19 cellular contexts compared by ENCODE assay signal in the genomic region with DNA sequence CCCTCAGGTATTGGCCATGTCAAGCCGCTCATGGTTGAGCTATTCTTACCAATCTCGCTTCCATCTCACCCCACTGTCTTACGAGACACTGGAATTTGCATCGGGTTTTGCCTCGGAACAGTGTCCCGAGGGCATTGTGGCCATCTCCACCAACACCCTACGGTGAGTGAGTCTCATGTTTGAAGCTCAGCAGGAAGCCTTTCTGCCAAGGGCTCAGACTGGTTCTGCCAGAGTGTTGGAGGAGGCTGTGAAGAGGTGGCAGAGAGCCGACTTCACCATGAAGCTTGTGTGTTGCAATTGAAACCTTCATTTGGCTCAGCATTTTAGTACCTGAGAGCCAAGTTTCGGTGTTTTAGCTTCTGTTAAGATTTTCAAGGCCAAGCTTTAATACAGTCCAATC. TPM values are rescaled to one million over a fixed set of nuclear protein-coding genes. Genes with fewer than 3 reads are reported as not detected.
DNase-seq lines count a peak whose midpoint lies in the region; ATAC-seq and TF ChIP-seq lines count a peak whose summit lies in the region.
"Had no signal": no experiment of that assay in that cellular context is flagged by ENCODE, and none has a peak within 500 bp of the region (broad histone marks: within the 10 kb centered on the region; RNA-seq: fewer than 3 reads in every experiment).

No MANE protein-coding gene starts in this region.

- TF ChIP-seq RAD21 in liver (IDR thresholded peaks at IDR 0.05) = no peak

- H3K36me3 Mint-ChIP-seq in stimulated activated effector memory CD8-positive, alpha-beta T cell treated with anti-CD3 and anti-CD28 coated beads, Interleukin-12 subunit alpha, Interleukin-12 subunit beta, amount 100 ng/mL, for 72 hours = peaks cover 100% of the 10 kb centered on the region
- H3K36me3 Mint-ChIP-seq in activated CD8-positive, alpha-beta memory T cell treated with anti-CD3 and anti-CD28 coated beads, Interleukin-2, amount 10 ng/mL, durations not matched to agents 7 days and 5 days = peaks cover 78% of the 10 kb centered on the region

- ATAC-seq in stimulated activated effector memory CD8-positive, alpha-beta T cell treated with anti-CD3 and anti-CD28 coated beads, Interleukin-12 subunit alpha, Interleukin-12 subunit beta, amount 100 ng/mL, for 72 hours = no peak
- no peak for ATAC-seq in activated CD8-positive, alpha-beta memory T cell treated with anti-CD3 and anti-CD28 coated beads, Interleukin-2, amount 10 ng/mL, durations not matched to agents 7 days and 5 days
- ATAC-seq: gastroesophageal sphincter had no signal

- peaks cover 21 to 93% (median 80%) of the 10 kb centered on the region in 4 donors for H3K36me3 ChIP-seq in liver (ENCODE audit: control insufficient read depth in 4 of 4, insufficient read depth in 3 of 4, low read depth in 1 of 4, low read length in 3 of 4)

- no peaks in the 10 kb centered on the region for H3K9me3 ChIP-seq in liver (ENCODE audit: control insufficient read depth in 4 of 4, low read length in 3 of 4)
- H3K9me3 ChIP-seq: gastroesophageal sphincter had no signal

- H3K27ac ChIP-seq in liver (ENCODE audit: low read depth in 1 of 2, low read length in 2 of 2) = no peak overlapping the region
- H3K27ac ChIP-seq: 22Rv1, gastroesophageal sphincter had no signal

- H3K27ac Mint-ChIP-seq in stimulated activated effector memory CD8-positive, alpha-beta T cell treated with anti-CD3 and anti-CD28 coated beads, Interleukin-12 subunit alpha, Interleukin-12 subunit beta, amount 100 ng/mL, for 72 hours = peak overlapping the region; percentile 1
- H3K27ac Mint-ChIP-seq in activated CD8-positive, alpha-beta memory T cell treated with anti-CD3 and anti-CD28 coated beads, Interleukin-2, amount 10 ng/mL, durations not matched to agents 7 days and 5 days = no peak overlapping the region
- H3K27ac Mint-ChIP-seq: activated T-helper 1 cell treated with anti-CD3 and anti-CD28 coated beads, Interleukin-12 subunit alpha, Interleukin-12 subunit beta, Interleukin-2, Interleukin-4 antibody, amounts not matched to agents 30 ng/mL and 10 ng/mL and 1 ng/mL, durations not matched to agents 14 hours and 24 hours and 36 hours; endodermal cell; HFFc6 had no signal

- H3K9me3 Mint-ChIP-seq in stimulated activated effector memory CD8-positive, alpha-beta T cell treated with anti-CD3 and anti-CD28 coated beads, Interleukin-12 subunit alpha, Interleukin-12 subunit beta, amount 100 ng/mL, for 72 hours = no peaks in the 10 kb centered on the region
- H3K9me3 Mint-ChIP-seq in activated CD8-positive, alpha-beta memory T cell treated with anti-CD3 and anti-CD28 coated beads, Interleukin-2, amount 10 ng/mL, durations not matched to agents 7 days and 5 days (ENCODE audit: low read depth) = no peaks in the 10 kb centered on the region
- H3K9me3 Mint-ChIP-seq: activated T-helper 1 cell treated with anti-CD3 and anti-CD28 coated beads, Interleukin-12 subunit alpha, Interleukin-12 subunit beta, Interleukin-2, Interleukin-4 antibody, amounts not matched to agents 30 ng/mL and 10 ng/mL and 1 ng/mL, durations not matched to agents 14 hours and 24 hours and 36 hours; endodermal cell; HFFc6 had no signal

- CTCF ChIA-PET in activated CD8-positive, alpha-beta memory T cell treated with anti-CD3 and anti-CD28 coated beads, Interleukin-2, amount 10 ng/mL, durations not matched to agents 7 days and 5 days (lab: Charles Lee) = interaction anchor here (1.2 to 1.6 kb wide), 3 partner anchors 21 to 53 kb away, joined by 3 to 5 read pairs (median 4); no protein-coding TSS in a partner anchor

- H3K4me1 Mint-ChIP-seq in stimulated activated effector memory CD8-positive, alpha-beta T cell treated with anti-CD3 and anti-CD28 coated beads, Interleukin-12 subunit alpha, Interleukin-12 subunit beta, amount 100 ng/mL, for 72 hours = no peaks in the 10 kb centered on the region
- H3K4me1 Mint-ChIP-seq in activated CD8-positive, alpha-beta memory T cell treated with anti-CD3 and anti-CD28 coated beads, Interleukin-2, amount 10 ng/mL, durations not matched to agents 7 days and 5 days = peaks cover 4% of the 10 kb centered on the region
- H3K4me1 Mint-ChIP-seq: endodermal cell had no signal

- no peaks in the 10 kb centered on the region for H3K27me3 ChIP-seq in liver (ENCODE audit: control insufficient read depth in 4 of 4, insufficient read depth in 4 of 4, low read length in 3 of 4)
- H3K27me3 ChIP-seq: gastroesophageal sphincter had no signal

- DNase-seq in NCI-H2107 treated with DMSO at 0.1 percent for 48 hours (lab: John Stamatoyannopoulos, UW; ENCODE audit: unreplicated experiment) (peak; percentile 18), NCI-H2107 (lab: John Stamatoyannopoulos, UW) (no peak), cerebellar cortex (ENCODE audit: low spot score) (peak; percentile 86), SIG-M5 (lab: John Stamatoyannopoulos, UW) (no peak)
- DNase-seq in stimulated activated effector memory CD8-positive, alpha-beta T cell treated with anti-CD3 and anti-CD28 coated beads, Interleukin-12 subunit alpha, Interleukin-12 subunit beta, amount 100 ng/mL, for 72 hours (ENCODE audit: low spot score in 2 of 2) = no peak
- DNase-seq in activated CD4-positive, alpha-beta T cell treated with anti-CD3 and anti-CD28 coated beads for 1 hour = no peak
- no peak for DNase-seq in activated CD8-positive, alpha-beta memory T cell treated with anti-CD3 and anti-CD28 coated beads, Interleukin-2, amount 10 ng/mL, durations not matched to agents 7 days and 5 days
- DNase-seq: activated CD4-positive, alpha-beta T cell treated with anti-CD3 and anti-CD28 coated beads, Interleukin-2, amount 50 U/mL, for 1 hour; DMS153; endodermal cell; HFFc6; MM.1S; NCI-H1930; NCI-H510A treated with DMSO at 0.1 percent for 48 hours; trophoblast cell had no signal

- H3K27me3 Mint-ChIP-seq in activated CD8-positive, alpha-beta memory T cell treated with anti-CD3 and anti-CD28 coated beads, Interleukin-2, amount 10 ng/mL, durations not matched to agents 7 days and 5 days = no peaks in the 10 kb centered on the region

- no peak for TF ChIP-seq CTCF in liver (IDR thresholded peaks at IDR 0.05; ENCODE audit: low read depth, low read length, missing input control)

- no peak overlapping the region for H3K4me3 Mint-ChIP-seq in stimulated activated effector memory CD8-positive, alpha-beta T cell treated with anti-CD3 and anti-CD28 coated beads, Interleukin-12 subunit alpha, Interleukin-12 subunit beta, amount 100 ng/mL, for 72 hours
- no peak overlapping the region for H3K4me3 Mint-ChIP-seq in activated CD8-positive, alpha-beta memory T cell treated with anti-CD3 and anti-CD28 coated beads, Interleukin-2, amount 10 ng/mL, durations not matched to agents 7 days and 5 days
- H3K4me3 Mint-ChIP-seq: activated T-helper 1 cell treated with anti-CD3 and anti-CD28 coated beads, Interleukin-12 subunit alpha, Interleukin-12 subunit beta, Interleukin-2, Interleukin-4 antibody, amounts not matched to agents 30 ng/mL and 10 ng/mL and 1 ng/mL, durations not matched to agents 14 hours and 24 hours and 36 hours; endodermal cell; HFFc6 had no signal

- peaks cover 0 to 5% (median 2%) of the 10 kb centered on the region in 4 donors for H3K4me1 ChIP-seq in liver (ENCODE audit: control insufficient read depth in 4 of 4, insufficient read depth in 4 of 4, low read length in 3 of 4)

- H3K9ac ChIP-seq in liver (ENCODE audit: low read depth in 1 of 2, low read length in 2 of 2) = no peak overlapping the region

- H3K4me3 ChIP-seq in liver (ENCODE audit: low read depth in 1 of 3, low read length in 3 of 3) = no peak overlapping the region
- H3K4me3 ChIP-seq: gastroesophageal sphincter had no signal

- 81% methylated on average over 9 of the region's 9 CpGs for WGBS in liver

TF ChIP-seq in liver, 16 proteins besides CTCF, POLR2A, EP300 and RAD21:
- TF ChIP-seq, protein P1, sequence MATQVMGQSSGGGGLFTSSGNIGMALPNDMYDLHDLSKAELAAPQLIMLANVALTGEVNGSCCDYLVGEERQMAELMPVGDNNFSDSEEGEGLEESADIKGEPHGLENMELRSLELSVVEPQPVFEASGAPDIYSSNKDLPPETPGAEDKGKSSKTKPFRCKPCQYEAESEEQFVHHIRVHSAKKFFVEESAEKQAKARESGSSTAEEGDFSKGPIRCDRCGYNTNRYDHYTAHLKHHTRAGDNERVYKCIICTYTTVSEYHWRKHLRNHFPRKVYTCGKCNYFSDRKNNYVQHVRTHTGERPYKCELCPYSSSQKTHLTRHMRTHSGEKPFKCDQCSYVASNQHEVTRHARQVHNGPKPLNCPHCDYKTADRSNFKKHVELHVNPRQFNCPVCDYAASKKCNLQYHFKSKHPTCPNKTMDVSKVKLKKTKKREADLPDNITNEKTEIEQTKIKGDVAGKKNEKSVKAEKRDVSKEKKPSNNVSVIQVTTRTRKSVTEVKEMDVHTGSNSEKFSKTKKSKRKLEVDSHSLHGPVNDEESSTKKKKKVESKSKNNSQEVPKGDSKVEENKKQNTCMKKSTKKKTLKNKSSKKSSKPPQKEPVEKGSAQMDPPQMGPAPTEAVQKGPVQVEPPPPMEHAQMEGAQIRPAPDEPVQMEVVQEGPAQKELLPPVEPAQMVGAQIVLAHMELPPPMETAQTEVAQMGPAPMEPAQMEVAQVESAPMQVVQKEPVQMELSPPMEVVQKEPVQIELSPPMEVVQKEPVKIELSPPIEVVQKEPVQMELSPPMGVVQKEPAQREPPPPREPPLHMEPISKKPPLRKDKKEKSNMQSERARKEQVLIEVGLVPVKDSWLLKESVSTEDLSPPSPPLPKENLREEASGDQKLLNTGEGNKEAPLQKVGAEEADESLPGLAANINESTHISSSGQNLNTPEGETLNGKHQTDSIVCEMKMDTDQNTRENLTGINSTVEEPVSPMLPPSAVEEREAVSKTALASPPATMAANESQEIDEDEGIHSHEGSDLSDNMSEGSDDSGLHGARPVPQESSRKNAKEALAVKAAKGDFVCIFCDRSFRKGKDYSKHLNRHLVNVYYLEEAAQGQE (IDR thresholded peaks at IDR 0.05) = peak; percentile 8
- TF ChIP-seq YY1 (IDR thresholded peaks at IDR 0.05) (peak; percentile 33), FOXA2 (IDR thresholded peaks at IDR 0.05) (no peak)
- TF ChIP-seq, protein P2, sequence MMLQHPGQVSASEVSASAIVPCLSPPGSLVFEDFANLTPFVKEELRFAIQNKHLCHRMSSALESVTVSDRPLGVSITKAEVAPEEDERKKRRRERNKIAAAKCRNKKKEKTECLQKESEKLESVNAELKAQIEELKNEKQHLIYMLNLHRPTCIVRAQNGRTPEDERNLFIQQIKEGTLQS (IDR thresholded peaks at IDR 0.05) = no peak

RNA-seq across cellular contexts. Expression of a gene that starts 38.0 kb away (rescaled TPM):
- 10 to 100 TPM; 56.6 to 77.8 TPM for total RNA-seq in liver
- polyA plus RNA-seq in liver = 10 to 100 TPM; 38.9 to 49.8 TPM
- 100 to 1,000 TPM; 407 to 541 TPM for total RNA-seq in activated CD8-positive, alpha-beta memory T cell treated with anti-CD3 and anti-CD28 coated beads, Interleukin-2, amount 10 ng/mL, durations not matched to agents 7 days and 5 days

RNA-seq across cellular contexts. Expression of a gene that starts 38.3 kb away (rescaled TPM):
- 10 to 100 TPM; 27.7 to 59.5 TPM for total RNA-seq in liver
- polyA plus RNA-seq in liver = 10 to 100 TPM; 15.3 to 26.7 TPM
- total RNA-seq in activated CD8-positive, alpha-beta memory T cell treated with anti-CD3 and anti-CD28 coated beads, Interleukin-2, amount 10 ng/mL, durations not matched to agents 7 days and 5 days = 10 to 100 TPM; 67.3 to 72.5 TPM

Comparison
In these comparisons a context has a peak if more than half of its experiments do, and no peak if none do; other contexts are left out.
1. DNase-seq: peak in NCI-H2107 treated with DMSO at 0.1 percent for 48 hours (single experiment) and cerebellar cortex (single experiment); none in NCI-H2107 (single experiment), stimulated activated effector memory CD8-positive, alpha-beta T cell treated with anti-CD3 and anti-CD28 coated beads, Interleukin-12 subunit alpha, Interleukin-12 subunit beta, amount 100 ng/mL, for 72 hours (0 of 2), activated CD4-positive, alpha-beta T cell treated with anti-CD3 and anti-CD28 coated beads for 1 hour (single experiment), activated CD8-positive, alpha-beta memory T cell treated with anti-CD3 and anti-CD28 coated beads, Interleukin-2, amount 10 ng/mL, durations not matched to agents 7 days and 5 days (single experiment) and SIG-M5 (single experiment).
2. RNA of a gene that starts 38.0 kb away (total RNA-seq): 407 to 541 TPM in activated CD8-positive, alpha-beta memory T cell treated with anti-CD3 and anti-CD28 coated beads, Interleukin-2, amount 10 ng/mL, durations not matched to agents 7 days and 5 days; 56.6 to 77.8 TPM in liver; every median in the first group is over 4 times any median in the second.